Comparison of ENCODE assay signal across 27 cellular contexts in the genomic region with DNA sequence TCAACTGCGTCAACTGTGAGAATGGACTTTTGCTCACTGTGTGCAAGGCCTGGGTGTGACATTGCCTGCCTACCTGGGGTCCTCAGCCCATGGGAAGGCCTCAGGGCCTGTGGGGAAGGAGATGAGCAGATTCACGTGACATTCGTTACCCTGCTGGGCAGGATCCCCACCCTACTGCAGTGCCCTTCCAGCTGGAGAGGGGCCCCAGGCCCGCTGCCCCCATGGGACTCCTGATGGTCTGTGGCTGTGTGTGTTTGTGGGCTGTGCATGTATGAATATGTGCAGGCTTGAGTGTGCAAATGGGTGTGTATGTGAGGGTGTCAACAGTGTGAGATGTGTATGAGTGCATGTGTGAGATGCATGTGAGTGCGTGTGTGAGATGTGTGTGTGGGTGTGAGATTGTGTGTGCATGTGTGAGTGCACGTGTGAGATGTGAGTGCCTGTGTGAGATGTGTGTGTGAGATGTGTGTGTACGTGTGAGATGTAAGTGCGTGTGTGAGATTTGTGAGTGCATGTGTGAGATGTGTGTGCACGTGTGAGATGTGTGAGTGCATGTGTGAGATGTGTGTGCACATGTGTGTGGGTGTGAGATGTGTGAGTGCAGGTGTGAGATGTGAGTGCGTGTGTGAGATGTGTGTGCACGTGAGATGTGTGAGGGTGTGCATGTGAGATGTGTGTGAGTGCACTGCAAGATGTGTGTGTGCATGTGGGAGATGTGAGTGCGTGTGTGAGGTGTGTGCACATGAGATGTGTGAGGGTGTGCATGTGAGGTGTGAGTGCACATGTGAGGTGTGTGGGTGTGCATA. TPM values are rescaled to one million over a fixed set of nuclear protein-coding genes. Genes with fewer than 3 reads are reported as not detected.
DNase-seq lines count a peak whose midpoint lies in the region; TF ChIP-seq lines count a peak whose summit lies in the region.
"Had no signal": no experiment of that assay in that cellular context is flagged by ENCODE, and none has a peak within 500 bp of the region (broad histone marks: within the 10 kb centered on the region; RNA-seq: fewer than 3 reads in every experiment).

No MANE protein-coding gene starts in this region.

- H3K9me3 Mint-ChIP-seq in chondrocyte (ENCODE audit: low read depth) (no peaks in the 10 kb centered on the region), osteocyte (ENCODE audit: unreplicated experiment) (no peaks in the 10 kb centered on the region)
- H3K9me3 Mint-ChIP-seq: activated T-cell treated with anti-CD3 and anti-CD28 coated beads, Interleukin-2, amount 50 U/mL, for 4 hours; neural crest cell; stimulated activated naive CD8-positive, alpha-beta T cell treated with anti-CD3 and anti-CD28 coated beads, Interleukin-15, amount 100 ng/mL, for 72 hours; T-helper 2 cell treated with Interferon-gamma antibody and Interleukin-4, amounts not matched to agents 5 μg/mL and 100 μg/mL, for 36 hours had no signal

- H3K27me3 ChIP-seq in BLaER1: no peaks in the 10 kb centered on the region
- no peaks in the 10 kb centered on the region for H3K27me3 ChIP-seq in MM.1S (replicated peaks; ENCODE audit: insufficient read depth, low read length)
- H3K27me3 ChIP-seq: adrenal gland, dorsolateral prefrontal cortex, esophagus squamous epithelium, thyroid gland had no signal

- H3K9me3 ChIP-seq in BLaER1 (no peaks in the 10 kb centered on the region; the same call in 1 of the 2 replicates), MM.1S (replicated peaks; ENCODE audit: insufficient read depth, low read length) (no peaks in the 10 kb centered on the region)
- H3K9me3 ChIP-seq: adrenal gland, esophagus squamous epithelium, lower lobe of right lung, thyroid gland had no signal

- H3K4me1 Mint-ChIP-seq in chondrocyte (ENCODE audit: low read depth): peaks cover 36% of the 10 kb centered on the region
- H3K4me1 Mint-ChIP-seq in osteocyte (ENCODE audit: unreplicated experiment): peaks cover 39% of the 10 kb centered on the region

- H3K27ac Mint-ChIP-seq in chondrocyte (ENCODE audit: unreplicated experiment): no peak overlapping the region
- no peak overlapping the region for H3K27ac Mint-ChIP-seq in osteocyte (ENCODE audit: unreplicated experiment)
- H3K27ac Mint-ChIP-seq: stimulated activated naive CD8-positive, alpha-beta T cell treated with anti-CD3 and anti-CD28 coated beads, Interleukin-15, amount 100 ng/mL, for 72 hours; T-helper 2 cell treated with Interferon-gamma antibody and Interleukin-4, amounts not matched to agents 5 μg/mL and 100 μg/mL, for 36 hours had no signal

- H4K20me1 ChIP-seq in BLaER1 (no peaks in the 10 kb centered on the region), MM.1S (ENCODE audit: insufficient read depth, low read length) (no peaks in the 10 kb centered on the region)

- no peaks in the 10 kb centered on the region for H3F3A ChIP-seq in MM.1S (ENCODE audit: insufficient read depth, low read length)

- H3K4me1 ChIP-seq in BLaER1 (peaks cover 10% of the 10 kb centered on the region), MM.1S (ENCODE audit: low read length) (peaks cover 12% of the 10 kb centered on the region)
- H3K4me1 ChIP-seq: foreskin keratinocyte had no signal

- peak overlapping the region; percentile 49 for H3K4me2 ChIP-seq in BLaER1
- no peak overlapping the region for H3K4me2 ChIP-seq in MM.1S (ENCODE audit: low read depth, low read length)

- no peaks in the 10 kb centered on the region for H3K79me2 ChIP-seq in MM.1S (ENCODE audit: low read length)
- H3K79me2 ChIP-seq: parathyroid adenoma had no signal

- no peak overlapping the region for H3K27ac ChIP-seq in BLaER1
- no peak overlapping the region for H3K27ac ChIP-seq in MM.1S (ENCODE audit: low read length)
- H3K27ac ChIP-seq: 22Rv1, adrenal gland, dorsolateral prefrontal cortex, esophagus squamous epithelium, foreskin keratinocyte, lower lobe of right lung, parathyroid adenoma, thyroid gland had no signal

- H3K36me3 ChIP-seq in BLaER1: no peaks in the 10 kb centered on the region
- H3K36me3 ChIP-seq in MM.1S (replicated peaks; ENCODE audit: insufficient read depth, low read length): no peaks in the 10 kb centered on the region
- H3K36me3 ChIP-seq: adrenal gland, esophagus squamous epithelium, lower lobe of right lung, thyroid gland had no signal

- TF ChIP-seq CTCF in chondrocyte (IDR thresholded peaks at IDR 0.05) (no peak), osteocyte (IDR thresholded peaks at IDR 0.05) (no peak), MM.1S (IDR thresholded peaks at IDR 0.05; ENCODE audit: low read length) (no peak)

- H3K9ac ChIP-seq in BLaER1: peak overlapping the region; percentile 38; the same call in 1 of the 2 replicates
- H3K9ac ChIP-seq in MM.1S (ENCODE audit: low read length): no peak overlapping the region
- H3K9ac ChIP-seq: parathyroid adenoma had no signal

- H3K27me3 Mint-ChIP-seq in chondrocyte (ENCODE audit: low read depth): no peaks in the 10 kb centered on the region
- H3K27me3 Mint-ChIP-seq in osteocyte (ENCODE audit: unreplicated experiment): no peaks in the 10 kb centered on the region

- H3K36me3 Mint-ChIP-seq in chondrocyte (ENCODE audit: low read depth) (no peaks in the 10 kb centered on the region), osteocyte (ENCODE audit: unreplicated experiment) (no peaks in the 10 kb centered on the region)

- no peak overlapping the region for H2AFZ ChIP-seq in MM.1S (ENCODE audit: low read length)
- H2AFZ ChIP-seq: parathyroid adenoma had no signal

- H3K4me3 Mint-ChIP-seq in chondrocyte (ENCODE audit: unreplicated experiment) (no peak overlapping the region), osteocyte (ENCODE audit: unreplicated experiment) (no peak overlapping the region)
- H3K4me3 Mint-ChIP-seq: activated T-cell treated with anti-CD3 and anti-CD28 coated beads, Interleukin-2, amount 50 U/mL, for 4 hours; neural crest cell; stimulated activated naive CD8-positive, alpha-beta T cell treated with anti-CD3 and anti-CD28 coated beads, Interleukin-15, amount 100 ng/mL, for 72 hours; T-helper 2 cell treated with Interferon-gamma antibody and Interleukin-4, amounts not matched to agents 5 μg/mL and 100 μg/mL, for 36 hours had no signal

- no peaks in the 10 kb centered on the region for H3K9me2 ChIP-seq in MM.1S (replicated peaks; ENCODE audit: insufficient read depth, low read length)

- DNase-seq in activated CD4-positive, CD25-positive, alpha-beta regulatory T cell treated with anti-CD3 and anti-CD28 coated beads, Interleukin-2, amount 50 U/mL, for 72 hours: peak; percentile 9
- DNase-seq in activated CD4-positive, CD25-positive, alpha-beta regulatory T cell (lab: John Stamatoyannopoulos, UW): no peak
- peak; percentile 70 for DNase-seq in chondrocyte (ENCODE audit: low spot score)
- peak; percentile 75 for DNase-seq in osteocyte (ENCODE audit: extremely low spot score, unreplicated experiment)
- DNase-seq in MM.1S: no peak
- no peak for DNase-seq in pons (ENCODE audit: low spot score)
- DNase-seq in NK-92 treated with Interleukin-12 subunit alpha and Interleukin-12 subunit beta, amount 100 ng/mL, for 24 hours (lab: John Stamatoyannopoulos, UW): no peak
- DNase-seq: activated CD4-positive, alpha-beta T cell treated with anti-CD3 and anti-CD28 coated beads for 48 hours; activated T-cell treated with anti-CD3 and anti-CD28 coated beads, Interleukin-2, amount 50 U/mL, for 4 hours; DMS79; dorsolateral prefrontal cortex; esophagus squamous epithelium; foreskin keratinocyte; NCI-H146; NCI-H2107; right cardiac atrium; SHP77 treated with DMSO at 0.1 percent for 48 hours; stimulated activated CD8-positive, alpha-beta memory T cell treated with anti-CD3 and anti-CD28 coated beads, Interleukin-4, amount 100 ng/mL, for 48 hours; thyroid gland had no signal

- no peak overlapping the region for H3K4me3 ChIP-seq in BLaER1
- H3K4me3 ChIP-seq in MM.1S (ENCODE audit: low read length): no peak overlapping the region
- H3K4me3 ChIP-seq: adrenal gland, dorsolateral prefrontal cortex, esophagus squamous epithelium, lower lobe of right lung, thyroid gland had no signal

RNA-seq across cellular contexts. Expression of gene PPIF, which starts 29.7 kb away (rescaled TPM):
- 11.0 to 16.2 TPM (median 15.2 TPM) in 3 replicates for total RNA-seq in chondrocyte
- total RNA-seq in osteocyte: 17.0 and 20.7 TPM in 2 replicates

Comparison
In these comparisons a context has a peak if more than half of its experiments do, and no peak if none do; other contexts are left out.
1. DNase-seq: peak in activated CD4-positive, CD25-positive, alpha-beta regulatory T cell treated with anti-CD3 and anti-CD28 coated beads, Interleukin-2, amount 50 U/mL, for 72 hours (single experiment), chondrocyte (single experiment) and osteocyte (single experiment); none in activated CD4-positive, CD25-positive, alpha-beta regulatory T cell (0 of 4), MM.1S (single experiment), pons (single experiment) and NK-92 treated with Interleukin-12 subunit alpha and Interleukin-12 subunit beta, amount 100 ng/mL, for 24 hours (single experiment).